25 cellular contexts compared by ENCODE assay signal in genomic region chr10:52092390-52092789, GRCh38.
"Had no signal": no experiment of that assay in that cellular context is flagged by ENCODE, and none has a peak within 500 bp of the region (broad histone marks: within the 10 kb centered on the region; RNA-seq: fewer than 3 reads in every experiment).

No MANE protein-coding gene starts in this region.

- H3K27ac ChIP-seq: body of pancreas, KMS-11, SK-N-MC had no signal

- H3K27me3 ChIP-seq: body of pancreas, MG63 had no signal

- H3K36me3 ChIP-seq: MG63 had no signal

- H3K9me3 Mint-ChIP-seq: activated CD4-positive, alpha-beta memory T cell treated with anti-CD3 and anti-CD28 coated beads for 36 hours; activated CD4-positive, alpha-beta T cell treated with anti-CD3 and anti-CD28 coated beads, Interleukin-2, amount 10 ng/mL, durations not matched to agents 7 days and 5 days; activated naive CD4-positive, alpha-beta T cell treated with anti-CD3 and anti-CD28 coated beads, Interleukin-2, amount 50 U/mL, for 24 hours; activated T-helper 2 cell treated with anti-CD3 and anti-CD28 coated beads, Interferon-gamma antibody, Interleukin-2, Interleukin-4, amounts not matched to agents 10 μg/mL and 5 μg/mL and 100 μg/mL, durations not matched to agents 14 hours and 24 hours and 36 hours had no signal

- H3K36me3 Mint-ChIP-seq: activated CD4-positive, alpha-beta memory T cell treated with anti-CD3 and anti-CD28 coated beads for 36 hours; activated naive CD4-positive, alpha-beta T cell treated with anti-CD3 and anti-CD28 coated beads, Interleukin-2, amount 50 U/mL, for 24 hours; T-cell had no signal

- H3K4me1 Mint-ChIP-seq: activated CD4-positive, alpha-beta T cell treated with anti-CD3 and anti-CD28 coated beads, Interleukin-2, amount 10 ng/mL, durations not matched to agents 7 days and 5 days; activated naive CD4-positive, alpha-beta T cell treated with anti-CD3 and anti-CD28 coated beads, Interleukin-2, amount 50 U/mL, for 24 hours; central memory CD8-positive, alpha-beta T cell; T-cell had no signal

- H3K27ac Mint-ChIP-seq: activated CD4-positive, alpha-beta memory T cell treated with anti-CD3 and anti-CD28 coated beads for 36 hours; activated CD4-positive, alpha-beta T cell treated with anti-CD3 and anti-CD28 coated beads, Interleukin-2, amount 10 ng/mL, durations not matched to agents 7 days and 5 days; activated naive CD4-positive, alpha-beta T cell treated with anti-CD3 and anti-CD28 coated beads, Interleukin-2, amount 50 U/mL, for 24 hours; activated T-cell treated with anti-CD3 and anti-CD28 coated beads, Interleukin-2, amount 50 U/mL, for 72 hours; activated T-helper 2 cell treated with anti-CD3 and anti-CD28 coated beads, Interferon-gamma antibody, Interleukin-2, Interleukin-4, amounts not matched to agents 10 μg/mL and 5 μg/mL and 100 μg/mL, durations not matched to agents 14 hours and 24 hours and 36 hours; T-cell had no signal

- H3K27me3 Mint-ChIP-seq: activated CD4-positive, alpha-beta T cell treated with anti-CD3 and anti-CD28 coated beads, Interleukin-2, amount 10 ng/mL, durations not matched to agents 7 days and 5 days; activated naive CD4-positive, alpha-beta T cell treated with anti-CD3 and anti-CD28 coated beads, Interleukin-2, amount 50 U/mL, for 24 hours; central memory CD8-positive, alpha-beta T cell; T-cell had no signal

- DNase-seq: activated CD4-positive, alpha-beta memory T cell treated with anti-CD3 and anti-CD28 coated beads for 36 hours; activated CD4-positive, alpha-beta T cell treated with anti-CD3 and anti-CD28 coated beads, Interleukin-2, amount 10 ng/mL, durations not matched to agents 7 days and 5 days; activated CD4-positive, CD25-positive, alpha-beta regulatory T cell; activated CD8-positive, alpha-beta memory T cell treated with anti-CD3 and anti-CD28 coated beads for 24 hours; activated T-cell treated with anti-CD3 and anti-CD28 coated beads, Interleukin-2, amount 50 U/mL, for 72 hours; aorta; body of pancreas; MG63; NCI-H1105; NCI-H1436; NCI-H1694 treated with DMSO at 0.1 percent for 48 hours; NCI-H2029 treated with DMSO at 0.1 percent for 48 hours; NCI-H446; NCI-H526; NK-92 treated with Interleukin-12 subunit alpha and Interleukin-12 subunit beta, amount 100 ng/mL, for 24 hours; OCI-M1; RPMI8226; T-cell; T-helper 2 cell; T1000 had no signal

- H3K4me3 Mint-ChIP-seq: activated CD4-positive, alpha-beta memory T cell treated with anti-CD3 and anti-CD28 coated beads for 36 hours; activated CD4-positive, alpha-beta T cell treated with anti-CD3 and anti-CD28 coated beads, Interleukin-2, amount 10 ng/mL, durations not matched to agents 7 days and 5 days; activated naive CD4-positive, alpha-beta T cell treated with anti-CD3 and anti-CD28 coated beads, Interleukin-2, amount 50 U/mL, for 24 hours; activated T-cell treated with anti-CD3 and anti-CD28 coated beads, Interleukin-2, amount 50 U/mL, for 72 hours; central memory CD8-positive, alpha-beta T cell; T-cell had no signal

- H3K4me1 ChIP-seq: body of pancreas had no signal

- H3K9me3 ChIP-seq: body of pancreas, MG63 had no signal

- H3K4me3 ChIP-seq: body of pancreas, MG63, SK-N-MC had no signal
